In the genomic region with DNA sequence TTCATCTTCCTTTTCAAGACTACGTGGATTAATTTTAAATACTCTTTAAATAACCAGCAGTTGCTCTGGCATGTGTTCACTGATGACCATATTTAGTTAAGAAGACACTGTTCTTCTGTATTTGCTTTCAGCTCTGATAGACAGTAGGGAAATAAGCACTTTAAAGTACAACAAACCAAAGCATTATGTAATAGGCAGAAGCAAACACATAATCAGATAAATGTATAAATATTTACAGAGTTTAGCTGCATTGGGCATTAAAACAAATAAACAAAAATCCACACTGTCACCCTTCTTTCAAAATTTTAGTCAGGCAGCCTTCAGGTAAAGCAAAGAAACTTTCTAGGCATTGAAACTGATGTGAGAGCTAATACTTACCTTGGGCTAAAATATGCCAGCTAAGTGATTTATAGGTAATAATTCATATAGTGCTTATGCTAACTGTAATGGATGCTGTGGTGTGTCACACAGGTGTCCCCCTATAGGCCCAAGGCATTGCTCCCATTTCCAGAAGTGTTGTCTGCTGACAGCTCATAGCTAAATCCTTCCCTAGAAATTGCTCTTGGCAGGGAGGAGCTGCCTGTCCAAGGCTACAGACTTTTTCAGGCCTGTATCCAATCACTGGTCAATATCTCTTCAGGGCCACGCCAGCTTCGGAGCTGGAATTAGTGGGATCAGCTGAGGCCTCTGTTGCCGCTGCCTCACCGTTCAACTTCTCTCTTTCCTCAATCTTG, we compare ENCODE assay signal across 14 cellular contexts.
"Had no signal": no experiment of that assay in that cellular context is flagged by ENCODE, and none has a peak within 500 bp of the region (broad histone marks: within the 10 kb centered on the region; RNA-seq: fewer than 3 reads in every experiment).

No MANE protein-coding gene starts in this region.

- H3K27ac Mint-ChIP-seq: activated CD4-positive, alpha-beta memory T cell treated with anti-CD3 and anti-CD28 coated beads for 36 hours; activated naive CD8-positive, alpha-beta T cell treated with anti-CD3 and anti-CD28 coated beads, Interleukin-2, amount 10 ng/mL, durations not matched to agents 7 days and 5 days; activated T-cell treated with anti-CD3 and anti-CD28 coated beads, Interleukin-2, amount 50 U/mL, for 72 hours; stimulated activated memory B cell treated with anti-CD40 and anti-IgM and Interleukin-4, amounts not matched to agents 10 μg/mL and 1 μg/mL and 100 μg/mL, for 72 hours had no signal

- H3K27ac ChIP-seq: dorsolateral prefrontal cortex, right atrium auricular region, spleen had no signal

- H3K27me3 Mint-ChIP-seq: activated CD4-positive, alpha-beta memory T cell treated with anti-CD3 and anti-CD28 coated beads for 36 hours; activated naive CD8-positive, alpha-beta T cell treated with anti-CD3 and anti-CD28 coated beads, Interleukin-2, amount 10 ng/mL, durations not matched to agents 7 days and 5 days; stimulated activated memory B cell treated with anti-CD40 and anti-IgM and Interleukin-4, amounts not matched to agents 10 μg/mL and 1 μg/mL and 100 μg/mL, for 72 hours had no signal

- H3K4me3 Mint-ChIP-seq: activated CD4-positive, alpha-beta memory T cell treated with anti-CD3 and anti-CD28 coated beads for 36 hours; activated naive CD8-positive, alpha-beta T cell treated with anti-CD3 and anti-CD28 coated beads, Interleukin-2, amount 10 ng/mL, durations not matched to agents 7 days and 5 days; activated T-cell treated with anti-CD3 and anti-CD28 coated beads, Interleukin-2, amount 50 U/mL, for 72 hours; neural crest cell; stimulated activated memory B cell treated with anti-CD40 and anti-IgM and Interleukin-4, amounts not matched to agents 10 μg/mL and 1 μg/mL and 100 μg/mL, for 72 hours had no signal

- H3K9me3 ChIP-seq: right atrium auricular region, spleen had no signal

- H3K4me3 ChIP-seq: dorsolateral prefrontal cortex, right atrium auricular region, spleen had no signal

- H3K36me3 ChIP-seq: right atrium auricular region, spleen had no signal

- ATAC-seq: activated T-cell treated with anti-CD3 and anti-CD28 coated beads, Interleukin-2, amount 50 U/mL, for 72 hours; stimulated activated memory B cell treated with anti-CD40 and anti-IgM and Interleukin-4, amounts not matched to agents 10 μg/mL and 1 μg/mL and 100 μg/mL, for 72 hours had no signal

- H3K36me3 Mint-ChIP-seq: activated CD4-positive, alpha-beta memory T cell treated with anti-CD3 and anti-CD28 coated beads for 36 hours had no signal

- H3K9me3 Mint-ChIP-seq: activated CD4-positive, alpha-beta memory T cell treated with anti-CD3 and anti-CD28 coated beads for 36 hours; activated naive CD8-positive, alpha-beta T cell treated with anti-CD3 and anti-CD28 coated beads, Interleukin-2, amount 10 ng/mL, durations not matched to agents 7 days and 5 days; activated T-cell treated with anti-CD3 and anti-CD28 coated beads, Interleukin-2, amount 50 U/mL, for 72 hours; neural crest cell; stimulated activated memory B cell treated with anti-CD40 and anti-IgM and Interleukin-4, amounts not matched to agents 10 μg/mL and 1 μg/mL and 100 μg/mL, for 72 hours had no signal

- H3K27me3 ChIP-seq: dorsolateral prefrontal cortex, right atrium auricular region, spleen had no signal

- DNase-seq: activated CD4-positive, alpha-beta memory T cell treated with anti-CD3 and anti-CD28 coated beads for 36 hours; activated gamma-delta T cell treated with Interleukin-2 at 50 U/mL for 16 hours; activated naive CD8-positive, alpha-beta T cell treated with anti-CD3 and anti-CD28 coated beads, Interleukin-2, amount 10 ng/mL, durations not matched to agents 7 days and 5 days; activated T-cell treated with anti-CD3 and anti-CD28 coated beads, Interleukin-2, amount 50 U/mL, for 72 hours; aorta; dorsolateral prefrontal cortex; hippocampal formation; posterior cingulate gyrus; spleen; stimulated activated CD4-positive, alpha-beta T cell treated with anti-CD3 and anti-CD28 coated beads, Interleukin-1b, Interleukin-23, amount 100 ng/mL, for 48 hours; trophoblast cell had no signal
